8 cellular contexts compared by ENCODE assay signal in genomic region chr1:234676103-234676594, GRCh38.
DNase-seq lines count a peak whose midpoint lies in the region; ATAC-seq and TF ChIP-seq lines count a peak whose summit lies in the region.

No MANE protein-coding gene starts in this region.

- TF ChIP-seq CTCF in GM10266 (IDR thresholded peaks at IDR 0.05; ENCODE audit: control insufficient read depth, insufficient read depth, low read depth, missing control alignments) (no peak), lower lobe of right lung (IDR thresholded peaks at IDR 0.05) (no peak)

- H3K27me3 ChIP-seq in lower lobe of right lung (ENCODE audit: low read depth) = no peaks in the 10 kb centered on the region

- peaks cover 14% of the 10 kb centered on the region for H3K4me1 ChIP-seq in lower lobe of right lung

- no peaks in the 10 kb centered on the region for H3K36me3 ChIP-seq in lower lobe of right lung

- ATAC-seq in HG02798 (IDR thresholded peaks at IDR 0.05; ENCODE audit: poor library complexity, unreplicated experiment) = peak; percentile 87
- peak; percentile 79 to 90 for ATAC-seq in lower lobe of right lung
- ATAC-seq in HG03196 (IDR thresholded peaks at IDR 0.05; ENCODE audit: unreplicated experiment) = no peak

- H3K27ac ChIP-seq in lower lobe of right lung = peak overlapping the region; percentile 34

- no peaks in the 10 kb centered on the region for H3K9me3 ChIP-seq in lower lobe of right lung

- peak overlapping the region; percentile 48 for H3K4me3 ChIP-seq in lower lobe of right lung

- intact Hi-C loops in lower lobe of right lung (cut with DNase I) = no loop called here

- peak; percentile 70 for DNase-seq in GM10266 (ENCODE audit: extremely low spot score)
- peak; percentile 59 for DNase-seq in NCI-H510A (lab: John Stamatoyannopoulos, UW)
- peak; percentile 24 to 42 for DNase-seq in activated CD4-positive, alpha-beta T cell treated with anti-CD3 and anti-CD28 coated beads, Interleukin-2, amount 50 U/mL, for 24 hours (ENCODE audit: low read depth in 1 of 2, low spot score in 1 of 2)
- DNase-seq in effector CD8-positive, alpha-beta T cell (lab: John Stamatoyannopoulos, UW) = peak; percentile 41
- peak; percentile 86 for DNase-seq in lower lobe of right lung
- peak; percentile 31 to 34 for DNase-seq in stimulated activated CD4-positive, alpha-beta T cell treated with anti-CD3 and anti-CD28 coated beads, Interleukin-4, amount 100 ng/mL, for 48 hours (ENCODE audit: low read depth in 2 of 2)

Comparison
In these comparisons a context has a peak if more than half of its experiments do, and no peak if none do; other contexts are left out.
1. DNase-seq: peak in every context shown above with its lines; median percentile 86 in lower lobe of right lung; 70 in GM10266; 59 in NCI-H510A; 41 in effector CD8-positive, alpha-beta T cell; 33 in activated CD4-positive, alpha-beta T cell treated with anti-CD3 and anti-CD28 coated beads, Interleukin-2, amount 50 U/mL, for 24 hours; 32 in stimulated activated CD4-positive, alpha-beta T cell treated with anti-CD3 and anti-CD28 coated beads, Interleukin-4, amount 100 ng/mL, for 48 hours.